In genomic region chr2:85607268-85608215, GRCh38 we compare ENCODE assay signal across 1 cellular context.
TF ChIP-seq lines count a peak whose summit lies in the region.

No MANE protein-coding gene starts in this region.

TF ChIP-seq in GM12878, 131 proteins besides CTCF, POLR2A, EP300 and RAD21:
- TF ChIP-seq NR2F1 (conservative IDR thresholded peaks at IDR 0.05), result no peak
- TF ChIP-seq STAT1 (conservative IDR thresholded peaks at IDR 0.05), result no peak
- TF ChIP-seq MEF2B (IDR thresholded peaks at IDR 0.05; ENCODE audit: partially characterized antibody, poor library complexity, severe bottlenecking), result no peak
- TF ChIP-seq ZNF592 (IDR thresholded peaks at IDR 0.05), result no peak
- no peak for TF ChIP-seq ESRRA (IDR thresholded peaks at IDR 0.05; ENCODE audit: low read length)
- no peak for TF ChIP-seq TCF7 (IDR thresholded peaks at IDR 0.05; ENCODE audit: borderline replicate concordance)
- TF ChIP-seq, protein P1, sequence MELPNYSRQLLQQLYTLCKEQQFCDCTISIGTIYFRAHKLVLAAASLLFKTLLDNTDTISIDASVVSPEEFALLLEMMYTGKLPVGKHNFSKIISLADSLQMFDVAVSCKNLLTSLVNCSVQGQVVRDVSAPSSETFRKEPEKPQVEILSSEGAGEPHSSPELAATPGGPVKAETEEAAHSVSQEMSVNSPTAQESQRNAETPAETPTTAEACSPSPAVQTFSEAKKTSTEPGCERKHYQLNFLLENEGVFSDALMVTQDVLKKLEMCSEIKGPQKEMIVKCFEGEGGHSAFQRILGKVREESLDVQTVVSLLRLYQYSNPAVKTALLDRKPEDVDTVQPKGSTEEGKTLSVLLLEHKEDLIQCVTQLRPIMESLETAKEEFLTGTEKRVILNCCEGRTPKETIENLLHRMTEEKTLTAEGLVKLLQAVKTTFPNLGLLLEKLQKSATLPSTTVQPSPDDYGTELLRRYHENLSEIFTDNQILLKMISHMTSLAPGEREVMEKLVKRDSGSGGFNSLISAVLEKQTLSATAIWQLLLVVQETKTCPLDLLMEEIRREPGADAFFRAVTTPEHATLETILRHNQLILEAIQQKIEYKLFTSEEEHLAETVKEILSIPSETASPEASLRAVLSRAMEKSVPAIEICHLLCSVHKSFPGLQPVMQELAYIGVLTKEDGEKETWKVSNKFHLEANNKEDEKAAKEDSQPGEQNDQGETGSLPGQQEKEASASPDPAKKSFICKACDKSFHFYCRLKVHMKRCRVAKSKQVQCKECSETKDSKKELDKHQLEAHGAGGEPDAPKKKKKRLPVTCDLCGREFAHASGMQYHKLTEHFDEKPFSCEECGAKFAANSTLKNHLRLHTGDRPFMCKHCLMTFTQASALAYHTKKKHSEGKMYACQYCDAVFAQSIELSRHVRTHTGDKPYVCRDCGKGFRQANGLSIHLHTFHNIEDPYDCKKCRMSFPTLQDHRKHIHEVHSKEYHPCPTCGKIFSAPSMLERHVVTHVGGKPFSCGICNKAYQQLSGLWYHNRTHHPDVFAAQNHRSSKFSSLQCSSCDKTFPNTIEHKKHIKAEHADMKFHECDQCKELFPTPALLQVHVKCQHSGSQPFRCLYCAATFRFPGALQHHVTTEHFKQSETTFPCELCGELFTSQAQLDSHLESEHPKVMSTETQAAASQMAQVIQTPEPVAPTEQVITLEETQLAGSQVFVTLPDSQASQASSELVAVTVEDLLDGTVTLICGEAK (IDR thresholded peaks at IDR 0.05; ENCODE audit: borderline replicate concordance), result no peak
- TF ChIP-seq MEF2A (IDR thresholded peaks at IDR 0.05; ENCODE audit: insufficient read depth, low read depth, low read length), result no peak
- TF ChIP-seq, protein P2, sequence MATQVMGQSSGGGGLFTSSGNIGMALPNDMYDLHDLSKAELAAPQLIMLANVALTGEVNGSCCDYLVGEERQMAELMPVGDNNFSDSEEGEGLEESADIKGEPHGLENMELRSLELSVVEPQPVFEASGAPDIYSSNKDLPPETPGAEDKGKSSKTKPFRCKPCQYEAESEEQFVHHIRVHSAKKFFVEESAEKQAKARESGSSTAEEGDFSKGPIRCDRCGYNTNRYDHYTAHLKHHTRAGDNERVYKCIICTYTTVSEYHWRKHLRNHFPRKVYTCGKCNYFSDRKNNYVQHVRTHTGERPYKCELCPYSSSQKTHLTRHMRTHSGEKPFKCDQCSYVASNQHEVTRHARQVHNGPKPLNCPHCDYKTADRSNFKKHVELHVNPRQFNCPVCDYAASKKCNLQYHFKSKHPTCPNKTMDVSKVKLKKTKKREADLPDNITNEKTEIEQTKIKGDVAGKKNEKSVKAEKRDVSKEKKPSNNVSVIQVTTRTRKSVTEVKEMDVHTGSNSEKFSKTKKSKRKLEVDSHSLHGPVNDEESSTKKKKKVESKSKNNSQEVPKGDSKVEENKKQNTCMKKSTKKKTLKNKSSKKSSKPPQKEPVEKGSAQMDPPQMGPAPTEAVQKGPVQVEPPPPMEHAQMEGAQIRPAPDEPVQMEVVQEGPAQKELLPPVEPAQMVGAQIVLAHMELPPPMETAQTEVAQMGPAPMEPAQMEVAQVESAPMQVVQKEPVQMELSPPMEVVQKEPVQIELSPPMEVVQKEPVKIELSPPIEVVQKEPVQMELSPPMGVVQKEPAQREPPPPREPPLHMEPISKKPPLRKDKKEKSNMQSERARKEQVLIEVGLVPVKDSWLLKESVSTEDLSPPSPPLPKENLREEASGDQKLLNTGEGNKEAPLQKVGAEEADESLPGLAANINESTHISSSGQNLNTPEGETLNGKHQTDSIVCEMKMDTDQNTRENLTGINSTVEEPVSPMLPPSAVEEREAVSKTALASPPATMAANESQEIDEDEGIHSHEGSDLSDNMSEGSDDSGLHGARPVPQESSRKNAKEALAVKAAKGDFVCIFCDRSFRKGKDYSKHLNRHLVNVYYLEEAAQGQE (IDR thresholded peaks at IDR 0.05; ENCODE audit: low read depth, low read length), result no peak
- no peak for TF ChIP-seq SREBF2 (IDR thresholded peaks at IDR 0.05; ENCODE audit: low read length)
- no peak for TF ChIP-seq FOS (IDR thresholded peaks at IDR 0.05; ENCODE audit: borderline replicate concordance, extremely low read depth, insufficient read length)
- TF ChIP-seq ZBED1 (IDR thresholded peaks at IDR 0.05; ENCODE audit: borderline replicate concordance), result no peak
- no peak for TF ChIP-seq POLR2AphosphoS5 (IDR thresholded peaks at IDR 0.05; ENCODE audit: low read length)
- TF ChIP-seq SUPT20H (IDR thresholded peaks at IDR 0.05; ENCODE audit: borderline replicate concordance, control insufficient read depth, low read depth, low read length), result no peak
